In the genomic region with DNA sequence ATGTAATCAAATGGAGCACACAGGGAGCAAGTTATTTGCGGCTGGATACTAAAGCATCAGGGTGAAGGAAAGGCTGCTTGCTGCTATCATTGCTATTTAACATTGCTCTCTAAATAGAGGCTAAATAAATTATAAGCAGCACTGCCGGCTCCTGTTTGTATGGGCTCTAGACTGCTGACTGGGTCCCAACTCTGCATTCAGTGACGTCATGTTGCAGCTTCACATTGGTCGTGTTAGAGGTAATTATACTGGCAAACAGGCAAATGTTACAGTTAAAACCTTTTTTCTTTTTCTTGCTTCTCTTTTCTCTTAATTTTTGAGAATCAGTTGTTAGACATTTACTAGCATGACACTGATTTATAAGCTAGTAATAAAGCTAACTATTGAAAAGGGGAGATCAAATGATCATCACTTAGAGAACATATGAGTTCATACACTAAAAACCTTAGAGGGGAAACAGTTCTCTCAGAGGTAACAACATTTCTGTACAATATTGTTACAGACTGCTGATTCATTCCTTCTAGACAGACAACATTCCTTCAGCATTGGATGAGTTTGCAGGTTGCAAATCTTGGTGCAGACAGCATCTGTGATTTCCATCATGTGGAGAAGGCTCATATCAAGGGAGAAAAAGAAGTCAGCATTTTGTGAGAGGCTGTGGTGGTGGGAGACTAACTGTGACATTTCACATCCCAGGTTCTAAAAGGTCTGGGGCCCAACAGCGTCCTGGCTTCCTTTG, we compare ENCODE assay signal across 1 cellular context.
TF ChIP-seq lines count a peak whose summit lies in the region.

No MANE protein-coding gene starts in this region.

TF ChIP-seq in endothelial cell of umbilical vein, 7 proteins besides CTCF, POLR2A, EP300 and RAD21 (continued from another document):
- TF ChIP-seq POLR2AphosphoS5 (IDR thresholded peaks at IDR 0.05; ENCODE audit: insufficient read depth, low read depth, low read length) (no peak), JUN (IDR thresholded peaks at IDR 0.05; ENCODE audit: borderline replicate concordance, insufficient read depth, insufficient read length, low read depth) (no peak), EZH2 (IDR thresholded peaks at IDR 0.05; ENCODE audit: borderline replicate concordance, low read depth, low read length, severe bottlenecking) (no peak), MYC (IDR thresholded peaks at IDR 0.05; ENCODE audit: low read depth, low read length) (no peak)
